1 cellular context compared by ENCODE assay signal in the genomic region with DNA sequence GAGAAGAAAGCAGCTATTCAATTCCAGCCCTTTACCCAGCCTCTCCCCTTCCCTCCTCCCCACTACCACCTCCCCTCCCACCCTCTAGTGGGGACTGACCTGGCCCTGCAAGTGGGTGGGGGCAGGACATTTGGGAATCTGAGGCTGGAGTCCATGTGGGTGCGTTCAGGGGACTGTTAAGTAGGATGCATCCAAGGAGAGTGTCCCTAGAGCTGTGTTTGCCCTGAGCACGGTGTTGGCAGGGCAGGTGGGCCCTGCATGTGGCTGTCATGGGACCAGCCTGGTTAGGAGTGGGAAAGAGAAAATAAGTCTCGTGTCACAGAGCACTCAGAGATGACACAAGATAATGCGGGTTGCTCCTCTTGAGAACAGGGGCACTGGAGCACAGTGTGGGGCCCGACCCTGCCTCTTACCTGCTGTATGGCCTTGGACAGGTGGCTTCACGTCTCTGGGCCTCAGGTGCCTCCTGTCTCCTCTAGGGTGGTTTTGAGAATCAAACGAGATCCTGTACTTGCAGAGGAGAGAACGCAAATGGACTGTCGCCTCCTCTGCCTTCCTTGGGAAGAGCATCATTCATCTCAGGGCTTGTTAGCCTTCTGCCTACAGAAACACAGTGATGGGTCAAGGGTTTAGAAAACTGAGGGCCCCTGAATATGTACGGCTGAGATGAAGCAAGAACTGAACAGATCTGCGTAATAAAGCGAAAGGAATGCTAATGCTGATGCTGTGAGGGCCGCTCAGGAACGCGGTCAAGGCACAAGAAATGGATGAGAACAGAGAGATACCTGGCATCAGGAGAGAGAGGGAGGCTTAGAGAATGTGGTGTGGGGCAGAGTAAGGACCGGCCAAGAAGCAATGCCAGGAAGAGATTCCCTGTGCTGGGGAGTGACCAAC.
TF ChIP-seq lines count a peak whose summit lies in the region.

No MANE protein-coding gene starts in this region.

TF ChIP-seq in HepG2, 621 proteins besides CTCF, POLR2A, EP300 and RAD21 (continued from another document and continues in another):
- peak; percentile 51; the same call in 1 of the 2 replicates for TF ChIP-seq ZNF512 (CRISPR knock-in tag; IDR thresholded peaks at IDR 0.05)
- peak; percentile 9; the same call in 1 of the 2 replicates for TF ChIP-seq HMG20B (CRISPR knock-in tag; conservative IDR thresholded peaks at IDR 0.05)
- TF ChIP-seq XBP1 (CRISPR knock-in tag; IDR thresholded peaks at IDR 0.05): no peak
- no peak for TF ChIP-seq ZNF354B (CRISPR knock-in tag; IDR thresholded peaks at IDR 0.05)
- TF ChIP-seq KLF13 (CRISPR knock-in tag; IDR thresholded peaks at IDR 0.05): 0 out of 2 replicates have a peak, but pooled peaks have one; percentile 54
- peak; percentile 80 for TF ChIP-seq NCOA2 (CRISPR knock-in tag; IDR thresholded peaks at IDR 0.05)
- 0 out of 2 replicates have a peak, but pooled peaks have one; percentile 30 for TF ChIP-seq NR0B2 (CRISPR knock-in tag; IDR thresholded peaks at IDR 0.05)
- TF ChIP-seq ZNF563 (CRISPR knock-in tag; IDR thresholded peaks at IDR 0.05): peak; percentile 54; the same call in 1 of the 2 replicates
- TF ChIP-seq, protein P1, sequence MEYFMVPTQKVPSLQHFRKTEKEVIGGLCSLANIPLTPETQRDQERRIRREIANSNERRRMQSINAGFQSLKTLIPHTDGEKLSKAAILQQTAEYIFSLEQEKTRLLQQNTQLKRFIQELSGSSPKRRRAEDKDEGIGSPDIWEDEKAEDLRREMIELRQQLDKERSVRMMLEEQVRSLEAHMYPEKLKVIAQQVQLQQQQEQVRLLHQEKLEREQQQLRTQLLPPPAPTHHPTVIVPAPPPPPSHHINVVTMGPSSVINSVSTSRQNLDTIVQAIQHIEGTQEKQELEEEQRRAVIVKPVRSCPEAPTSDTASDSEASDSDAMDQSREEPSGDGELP (IDR thresholded peaks at IDR 0.05; ENCODE audit: borderline replicate concordance, low read depth): 0 out of 2 replicates have a peak, but pooled peaks have one; percentile 15
- peak; percentile 58; the same call in 1 of the 2 replicates for TF ChIP-seq ZNF280D (CRISPR knock-in tag; IDR thresholded peaks at IDR 0.05)
- TF ChIP-seq ZNF598 (CRISPR knock-in tag; IDR thresholded peaks at IDR 0.05; ENCODE audit: borderline replicate concordance): peak; percentile 84; the same call in 1 of the 2 replicates
- TF ChIP-seq ZNF557 (CRISPR knock-in tag; IDR thresholded peaks at IDR 0.05): 0 out of 2 replicates have a peak, but pooled peaks have one; percentile 1
- peak; percentile 71 for TF ChIP-seq HOXA3 (CRISPR knock-in tag; IDR thresholded peaks at IDR 0.05)
- 0 out of 2 replicates have a peak, but pooled peaks have one; percentile 93 for TF ChIP-seq TERF1 (CRISPR knock-in tag; IDR thresholded peaks at IDR 0.05)
- peak; percentile 80; the same call in 1 of the 2 replicates for TF ChIP-seq FLYWCH1 (CRISPR knock-in tag; IDR thresholded peaks at IDR 0.05)
- no peak; the same call in 1 of the 2 replicates for TF ChIP-seq SOX13 (IDR thresholded peaks at IDR 0.05)
- peak in 1 of 2 experiments; percentile 71; a peak in 2 of 4 replicates for TF ChIP-seq SOX13 (CRISPR knock-in tag; conservative IDR thresholded peaks at IDR 0.05 in 1 of 2, IDR thresholded peaks at IDR 0.05 in 1 of 2)
- TF ChIP-seq SIN3B (IDR thresholded peaks at IDR 0.05; ENCODE audit: low read length): no peak
- peak; percentile 18 for TF ChIP-seq ZNF619 (CRISPR knock-in tag; IDR thresholded peaks at IDR 0.05)
- peak; percentile 80; the same call in 1 of the 2 replicates for TF ChIP-seq ZNF567 (CRISPR knock-in tag; IDR thresholded peaks at IDR 0.05; ENCODE audit: borderline replicate concordance)
- TF ChIP-seq ARNT2 (CRISPR knock-in tag; IDR thresholded peaks at IDR 0.05; ENCODE audit: low read depth): peak; percentile 74
- TF ChIP-seq, protein P2, sequence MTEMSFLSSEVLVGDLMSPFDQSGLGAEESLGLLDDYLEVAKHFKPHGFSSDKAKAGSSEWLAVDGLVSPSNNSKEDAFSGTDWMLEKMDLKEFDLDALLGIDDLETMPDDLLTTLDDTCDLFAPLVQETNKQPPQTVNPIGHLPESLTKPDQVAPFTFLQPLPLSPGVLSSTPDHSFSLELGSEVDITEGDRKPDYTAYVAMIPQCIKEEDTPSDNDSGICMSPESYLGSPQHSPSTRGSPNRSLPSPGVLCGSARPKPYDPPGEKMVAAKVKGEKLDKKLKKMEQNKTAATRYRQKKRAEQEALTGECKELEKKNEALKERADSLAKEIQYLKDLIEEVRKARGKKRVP (CRISPR knock-in tag; IDR thresholded peaks at IDR 0.05): no peak; a peak in 1 of 4 replicates
- peak; percentile 5; the same call in 1 of the 2 replicates for TF ChIP-seq BCL6 (CRISPR knock-in tag; IDR thresholded peaks at IDR 0.05)
- TF ChIP-seq SOX5 (CRISPR knock-in tag; IDR thresholded peaks at IDR 0.05; ENCODE audit: borderline replicate concordance): peak; percentile 64
- no peak for TF ChIP-seq IKZF1 (IDR thresholded peaks at IDR 0.05)
- peak; percentile 2; the same call in 1 of the 2 replicates for TF ChIP-seq TAF1 (CRISPR knock-in tag; IDR thresholded peaks at IDR 0.05)
- TF ChIP-seq U2AF2 (IDR thresholded peaks at IDR 0.05; ENCODE audit: low read depth, low read length): no peak
- peak; percentile 87; the same call in 1 of the 2 replicates for TF ChIP-seq ZBTB33 (CRISPR knock-in tag; IDR thresholded peaks at IDR 0.05)
- peak; percentile 36; the same call in 1 of the 2 replicates for TF ChIP-seq TFE3 (CRISPR knock-in tag; IDR thresholded peaks at IDR 0.05)
- peak; percentile 17; the same call in 1 of the 2 replicates for TF ChIP-seq KLF6 (CRISPR knock-in tag; IDR thresholded peaks at IDR 0.05)
- peak; percentile 84; the same call in 1 of the 2 replicates for TF ChIP-seq ZNF776 (CRISPR knock-in tag; IDR thresholded peaks at IDR 0.05)
- TF ChIP-seq DMAP1 (CRISPR knock-in tag; IDR thresholded peaks at IDR 0.05): peak; percentile 43; the same call in 1 of the 2 replicates
- peak; percentile 70; the same call in 1 of the 2 replicates for TF ChIP-seq MTA1 (CRISPR knock-in tag; IDR thresholded peaks at IDR 0.05; ENCODE audit: borderline replicate concordance)
- TF ChIP-seq ZNF274 (CRISPR knock-in tag; IDR thresholded peaks at IDR 0.05): no peak; the same call in none of the 2 replicates
- TF ChIP-seq CSRNP1 (CRISPR knock-in tag; IDR thresholded peaks at IDR 0.05): peak; percentile 90; the same call in 1 of the 2 replicates
- no peak; the same call in 1 of the 2 replicates for TF ChIP-seq ZNF605 (CRISPR knock-in tag; IDR thresholded peaks at IDR 0.05)
- TF ChIP-seq SNRNP70 (IDR thresholded peaks at IDR 0.05; ENCODE audit: low read depth, low read length): no peak
- TF ChIP-seq POGZ (CRISPR knock-in tag; IDR thresholded peaks at IDR 0.05): peak; percentile 73
- TF ChIP-seq PHF21A (CRISPR knock-in tag; IDR thresholded peaks at IDR 0.05): peak; percentile 60; the same call in 1 of the 2 replicates
- no peak for TF ChIP-seq ELF1 (CRISPR knock-in tag; IDR thresholded peaks at IDR 0.05)
- TF ChIP-seq ZEB1 (IDR thresholded peaks at IDR 0.05; ENCODE audit: insufficient replicate concordance, low read depth): no peak
- 0 out of 2 replicates have a peak, but pooled peaks have one; percentile 67 for TF ChIP-seq TMF1 (CRISPR knock-in tag; IDR thresholded peaks at IDR 0.05; ENCODE audit: low read depth)
- TF ChIP-seq ZNF652 (CRISPR knock-in tag; IDR thresholded peaks at IDR 0.05; ENCODE audit: borderline replicate concordance, low read depth): peak; percentile 1; the same call in 1 of the 2 replicates
- 0 out of 2 replicates have a peak, but pooled peaks have one; percentile 42 for TF ChIP-seq EED (CRISPR knock-in tag; IDR thresholded peaks at IDR 0.05)
- TF ChIP-seq ZFAT (CRISPR knock-in tag; conservative IDR thresholded peaks at IDR 0.05): no peak
